In genomic region chr15:62209821-62210220, GRCh38 we compare ENCODE assay signal across 31 cellular contexts. TPM values are rescaled to one million over a fixed set of nuclear protein-coding genes. Genes with fewer than 3 reads are reported as not detected.
A peak's percentile ranks its signal among the peaks of the same experiment; 100 is the strongest.
DNase-seq lines count a peak whose midpoint lies in the region; ATAC-seq, FAIRE-seq and TF ChIP-seq lines count a peak whose summit lies in the region.
"Had no signal": no experiment of that assay in that cellular context is flagged by ENCODE, and none has a peak within 500 bp of the region (broad histone marks: within the 10 kb centered on the region; RNA-seq: fewer than 3 reads in every experiment).

No MANE protein-coding gene starts in this region.

- no peaks in the 10 kb centered on the region for H3K79me2 ChIP-seq in mammary epithelial cell (ENCODE audit: insufficient read depth, low read length)
- H3K79me2 ChIP-seq in hepatocyte, result no peaks in the 10 kb centered on the region

- 14% methylated on average over 5 of the region's 5 CpGs for WGBS in mammary epithelial cell (ENCODE audit: low coverage, missing lambda C conversion rate)
- 33% methylated on average over 5 of the region's 5 CpGs for WGBS in hepatocyte (ENCODE audit: low lambda C conversion rate, missing lambda C conversion rate)
- 28 to 40% methylated on average over 5 of the region's 5 CpGs for WGBS in pancreas, 2 donors
- WGBS in tibial nerve, 2 donors, result 91 to 92% methylated on average over 5 of the region's 5 CpGs

- CTCF ChIA-PET in mammary epithelial cell (lab: Charles Lee; ENCODE audit: low non-redundant PET), result no interaction called here
- CTCF ChIA-PET in MCF 10A (lab: Yijun Ruan, JAX), result interaction anchor here (0.6 to 1.2 kb wide), 4 partner anchors 21 to 1231 kb away, joined by 3 read pairs; no protein-coding TSS in a partner anchor

- H3K4me3 ChIP-seq in mammary epithelial cell (replicated peaks in 1 of 3; ENCODE audit: insufficient read depth in 1 of 3, low read depth in 2 of 3, low read length in 3 of 3) (peak overlapping the region in 1 of 3 experiments; percentile 13), hepatocyte (no peak overlapping the region), pancreas (no peak overlapping the region), tibial nerve (no peak overlapping the region)
- H3K4me3 ChIP-seq: cardiac muscle cell, coronary artery, SJCRH30, testis had no signal

- TF ChIP-seq EP300 in tibial nerve (IDR thresholded peaks at IDR 0.05), result no peak

- ATAC-seq in pancreas (peak; percentile 57 to 90 (median 82)), GM21723 (IDR thresholded peaks at IDR 0.05; ENCODE audit: unreplicated experiment) (no peak)
- ATAC-seq: effector memory CD8-positive, alpha-beta T cell; sciatic nerve had no signal

- TF ChIP-seq CTCF in mammary epithelial cell (conservative IDR thresholded peaks at IDR 0.05 in 1 of 2, IDR thresholded peaks at IDR 0.05 in 1 of 2; ENCODE audit: extremely low read depth in 1 of 2, insufficient read depth in 1 of 2, low read depth in 1 of 2, low read length in 2 of 2), result no peak
- no peak for TF ChIP-seq CTCF in MCF 10A (IDR thresholded peaks at IDR 0.05; ENCODE audit: unreplicated experiment)
- no peak for TF ChIP-seq CTCF in hepatocyte (IDR thresholded peaks at IDR 0.05; ENCODE audit: poor library complexity)
- no peak for TF ChIP-seq CTCF in pancreas (IDR thresholded peaks at IDR 0.05)
- TF ChIP-seq CTCF in tibial nerve (IDR thresholded peaks at IDR 0.05), result no peak

- dilution Hi-C loops in mammary epithelial cell (cut with HindIII; ENCODE audit: low sequenced_read_pairs), result no loop called here

- no peak overlapping the region for H3K9ac ChIP-seq in mammary epithelial cell (ENCODE audit: insufficient read depth, low read length)

- H3K27me3 ChIP-seq in mammary epithelial cell (ENCODE audit: insufficient read depth, low read length), result no peaks in the 10 kb centered on the region
- no peaks in the 10 kb centered on the region for H3K27me3 ChIP-seq in hepatocyte
- no peaks in the 10 kb centered on the region for H3K27me3 ChIP-seq in pancreas
- no peaks in the 10 kb centered on the region for H3K27me3 ChIP-seq in tibial nerve
- H3K27me3 ChIP-seq: cardiac muscle cell, SJCRH30, testis had no signal

- no peak overlapping the region for H3K27ac Mint-ChIP-seq in MCF 10A (ENCODE audit: low read depth, unreplicated experiment)
- H3K27ac Mint-ChIP-seq: activated B cell treated with CpG ODN at 0.5 μM for 24 hours; activated naive CD4-positive, alpha-beta T cell treated with anti-CD3 and anti-CD28 coated beads, Interleukin-2, amount 50 U/mL, for 24 hours; effector memory CD8-positive, alpha-beta T cell had no signal

- peaks cover 12% of the 10 kb centered on the region for H3K9me3 Mint-ChIP-seq in MCF 10A (ENCODE audit: unreplicated experiment)
- H3K9me3 Mint-ChIP-seq: effector memory CD8-positive, alpha-beta T cell had no signal

- no TSS peak for BruUV-seq in mammary epithelial cell (replicated peaks; lab: Mats Ljungman, UMichigan)
- BruUV-seq in MCF 10A (replicated peaks; lab: Mats Ljungman, UMichigan), result no TSS peak

- DNase-seq in mammary epithelial cell (peak; percentile 83), MCF 10A (ENCODE audit: unreplicated experiment) (no peak), hepatocyte (ENCODE audit: low spot score) (peak; percentile 39), pancreas (peak in 1 of 6 donors; percentile 32), ureter (ENCODE audit: low spot score) (peak; percentile 72), tibial nerve (ENCODE audit: low spot score in 2 of 2) (no peak), AML-193 (lab: John Stamatoyannopoulos, UW) (no peak)
- DNase-seq: 8988T; activated B cell treated with CpG ODN at 0.5 μM for 24 hours; anterior cingulate cortex; CD4-positive, CD25-positive, alpha-beta regulatory T cell; effector memory CD8-positive, alpha-beta T cell; GOT3; IMR-90; NCI-H1092; NCI-H187 treated with DMSO at 0.1 percent for 48 hours; NCI-H526 treated with DMSO at 0.1 percent for 48 hours; SJCRH30; stimulated activated CD4-positive, alpha-beta T cell treated with anti-CD3 and anti-CD28 coated beads, Interleukin-15, amount 100 ng/mL, for 24 hours; stimulated activated naive CD4-positive, alpha-beta T cell; T1000; testis had no signal

- H3K27me3 Mint-ChIP-seq in MCF 10A (ENCODE audit: insufficient read depth, unreplicated experiment), result no peaks in the 10 kb centered on the region

- no peaks in the 10 kb centered on the region for H3K4me1 Mint-ChIP-seq in MCF 10A (ENCODE audit: insufficient read depth, unreplicated experiment)
- H3K4me1 Mint-ChIP-seq: activated B cell treated with CpG ODN at 0.5 μM for 24 hours, neural crest cell had no signal

- H3K9me3 ChIP-seq in mammary epithelial cell (replicated peaks; ENCODE audit: insufficient read depth, low read length) (no peaks in the 10 kb centered on the region), hepatocyte (ENCODE audit: low read depth) (peaks cover 4% of the 10 kb centered on the region), pancreas (no peaks in the 10 kb centered on the region), tibial nerve (peaks cover 0 to 30% (median 0%) of the 10 kb centered on the region in 4 donors)
- H3K9me3 ChIP-seq: testis had no signal

- no peaks in the 10 kb centered on the region for H3K36me3 Mint-ChIP-seq in MCF 10A (ENCODE audit: insufficient read depth, unreplicated experiment)
- H3K36me3 Mint-ChIP-seq: activated naive CD4-positive, alpha-beta T cell treated with anti-CD3 and anti-CD28 coated beads, Interleukin-2, amount 50 U/mL, for 24 hours; CD4-positive, CD25-positive, alpha-beta regulatory T cell had no signal

- H3K27ac ChIP-seq in mammary epithelial cell (ENCODE audit: insufficient read depth, low read depth, low read length), result peak overlapping the region; percentile 36
- H3K27ac ChIP-seq in hepatocyte, result peak overlapping the region; percentile 90
- H3K27ac ChIP-seq in pancreas, result peak overlapping the region; percentile 7 to 68 (median 44)
- H3K27ac ChIP-seq in tibial nerve, result no peak overlapping the region
- H3K27ac ChIP-seq: cardiac muscle cell, coronary artery, SJCRH30, testis had no signal

- H4K20me1 ChIP-seq in mammary epithelial cell (ENCODE audit: insufficient read depth, low read length) (no peaks in the 10 kb centered on the region), hepatocyte (ENCODE audit: insufficient read depth, poor library complexity, severe bottlenecking) (no peaks in the 10 kb centered on the region)

- POLR2A ChIA-PET in MCF 10A (lab: Yijun Ruan, JAX), result interaction anchor here (1.6 to 2.0 kb wide), 2 partner anchors 9 to 16 kb away, joined by 3 to 5 read pairs; no protein-coding TSS in a partner anchor

- TF ChIP-seq POLR2A in tibial nerve (IDR thresholded peaks at IDR 0.05), result no peak

- H3K4me1 ChIP-seq in mammary epithelial cell (ENCODE audit: insufficient read depth, low read length) (peaks cover 24% of the 10 kb centered on the region), hepatocyte (ENCODE audit: insufficient read depth) (peaks cover 3% of the 10 kb centered on the region), pancreas (peaks cover 7 to 26% (median 8%) of the 10 kb centered on the region in 3 donors), tibial nerve (no peaks in the 10 kb centered on the region)
- H3K4me1 ChIP-seq: SJCRH30, testis had no signal

- H3K4me3 Mint-ChIP-seq in MCF 10A (ENCODE audit: unreplicated experiment), result no peak overlapping the region
- H3K4me3 Mint-ChIP-seq: activated B cell treated with CpG ODN at 0.5 μM for 24 hours; activated naive CD4-positive, alpha-beta T cell treated with anti-CD3 and anti-CD28 coated beads, Interleukin-2, amount 50 U/mL, for 24 hours; CD4-positive, CD25-positive, alpha-beta regulatory T cell; effector memory CD8-positive, alpha-beta T cell; neural crest cell had no signal

- H3K4me2 ChIP-seq in mammary epithelial cell (ENCODE audit: insufficient read depth, low read depth, low read length) (peak overlapping the region; percentile 76), hepatocyte (peak overlapping the region; percentile 60)

- H3K9me2 ChIP-seq in hepatocyte (replicated peaks; ENCODE audit: insufficient read depth), result no peaks in the 10 kb centered on the region

- no peaks in the 10 kb centered on the region for H3K36me3 ChIP-seq in mammary epithelial cell (ENCODE audit: insufficient read depth, low read length)
- H3K36me3 ChIP-seq in hepatocyte (replicated peaks; ENCODE audit: insufficient read depth, low read depth), result no peaks in the 10 kb centered on the region
- no peaks in the 10 kb centered on the region for H3K36me3 ChIP-seq in pancreas
- H3K36me3 ChIP-seq in tibial nerve, result no peaks in the 10 kb centered on the region
- H3K36me3 ChIP-seq: cardiac muscle cell, SJCRH30 had no signal

- intact Hi-C loops in mammary epithelial cell (cut with micrococcal nuclease), result loop anchor here (10.0 kb wide), 1 partner anchor 95 kb away; no protein-coding TSS in a partner anchor
- intact Hi-C loops in MCF 10A (cut with micrococcal nuclease), result no loop called here
- intact Hi-C loops in pancreas (cut with DNase I), result no loop called here

- no peak for FAIRE-seq in pancreas (lab: Jason Lieb, UNC)
- FAIRE-seq: GM12891, RCC 7860 had no signal

- H2AFZ ChIP-seq in mammary epithelial cell (ENCODE audit: low read depth, low read length), result peak overlapping the region; percentile 49
- no peak overlapping the region for H2AFZ ChIP-seq in hepatocyte

- in situ Hi-C loops in mammary epithelial cell (cut with MboI; ENCODE audit: low sequenced_read_pairs in 2 of 2), result no loop called here

RNA-seq across cellular contexts. Expression of gene C2CD4B, which starts 44.7 kb away (rescaled TPM):
- not detected for total RNA-seq in mammary epithelial cell
- polyA plus RNA-seq in mammary epithelial cell, result not detected
- polyA minus RNA-seq in mammary epithelial cell, result not detected
- not detected in 2 replicates for total RNA-seq in MCF 10A (2022)
- 1.0 and 2.0 TPM in 2 replicates for total RNA-seq in hepatocyte
- polyA plus RNA-seq in hepatocyte, result 2.6 and 6.2 TPM in 2 replicates
- total RNA-seq in pancreas, result 100 to 1,000 TPM in 1 of 6 donors, 10 to 100 TPM in 5; 26.4 to 167 (median 44.8) TPM
- 10 to 100 TPM; 25.1 to 36.2 TPM for polyA plus RNA-seq in pancreas
- total RNA-seq in ureter, result 2.8 TPM
- 1 to 10 TPM; 1.8 to 5.5 (median 3.0) TPM for total RNA-seq in tibial nerve
- total RNA-seq: activated B cell treated with CpG ODN at 0.5 μM for 24 hours, fibroblast of lung, IMR-90, neural crest cell, SJCRH30 had no signal
- polyA plus RNA-seq: cardiac muscle cell, fibroblast of lung, IMR-90 had no signal

Comparison
In these comparisons a context has a peak if more than half of its experiments do, and no peak if none do; other contexts are left out.
1. DNase-seq: peak in mammary epithelial cell (single experiment), hepatocyte (single experiment) and ureter (single experiment); none in MCF 10A (single experiment), tibial nerve (0 of 2) and AML-193 (0 of 2).
2. H3K27ac ChIP-seq: peak in mammary epithelial cell (single experiment), hepatocyte (single experiment) and pancreas (4 of 4); none in tibial nerve (0 of 4).